ENCODE assay signal across 8 cellular contexts in genomic region chr7:5231811-5232484, GRCh38. TPM values are rescaled to one million over a fixed set of nuclear protein-coding genes. Genes with fewer than 3 reads are reported as not detected.
A peak's percentile ranks its signal among the peaks of the same experiment; 100 is the strongest.
DNase-seq lines count a peak whose midpoint lies in the region; ATAC-seq and TF ChIP-seq lines count a peak whose summit lies in the region.

No MANE protein-coding gene starts in this region.

- no peak overlapping the region for H3K4me3 ChIP-seq in right cardiac atrium (ENCODE audit: low read length)
- H3K4me3 ChIP-seq in hepatocyte = no peak overlapping the region

- no peaks in the 10 kb centered on the region for H4K20me1 ChIP-seq in hepatocyte (ENCODE audit: insufficient read depth, poor library complexity, severe bottlenecking)

- H3K9me3 ChIP-seq in right cardiac atrium (ENCODE audit: control insufficient read depth, low read length) = no peaks in the 10 kb centered on the region
- H3K9me3 ChIP-seq in hepatocyte (ENCODE audit: low read depth) = no peaks in the 10 kb centered on the region

- no peak overlapping the region for H2AFZ ChIP-seq in hepatocyte

- intact Hi-C loops in right cardiac atrium (cut with DNase I) = loop anchor here in 1 of 4 donors (10.0 kb wide), 1 partner anchor 223 kb away; no protein-coding TSS in a partner anchor

- 77% methylated on average over 25 of the region's 25 CpGs for WGBS in right cardiac atrium
- WGBS in hepatocyte (ENCODE audit: low lambda C conversion rate, missing lambda C conversion rate) = 88% methylated on average over 25 of the region's 25 CpGs

- H3K9me2 ChIP-seq in hepatocyte (replicated peaks; ENCODE audit: insufficient read depth) = no peaks in the 10 kb centered on the region

- TF ChIP-seq CTCF in GM10266 (IDR thresholded peaks at IDR 0.05; ENCODE audit: control insufficient read depth, insufficient read depth, low read depth, missing control alignments) (peak; percentile 34), hepatocyte (IDR thresholded peaks at IDR 0.05; ENCODE audit: poor library complexity) (no peak)

- H3K27me3 ChIP-seq in right cardiac atrium (ENCODE audit: control insufficient read depth, insufficient read depth) (no peaks in the 10 kb centered on the region), hepatocyte (no peaks in the 10 kb centered on the region)

- no peaks in the 10 kb centered on the region for H3K4me1 ChIP-seq in right cardiac atrium (ENCODE audit: control insufficient read depth, insufficient read depth, low read length)
- no peaks in the 10 kb centered on the region for H3K4me1 ChIP-seq in hepatocyte (ENCODE audit: insufficient read depth)

- DNase-seq in GM10266 (ENCODE audit: extremely low spot score) (peak; percentile 79), right cardiac atrium (peak in 2 of 3 donors; percentile 57 to 60), hepatocyte (ENCODE audit: low spot score) (no peak), SHP77 (lab: John Stamatoyannopoulos, UW) (no peak)
- no peak for DNase-seq in stimulated activated CD4-positive, alpha-beta T cell treated with anti-CD3 and anti-CD28 coated beads, Interleukin-1b, Interleukin-23, amount 100 ng/mL, for 48 hours

- H3K79me2 ChIP-seq in hepatocyte = no peaks in the 10 kb centered on the region

- H3K4me2 ChIP-seq in hepatocyte = no peak overlapping the region

- peak; percentile 52 for ATAC-seq in GM21381 (IDR thresholded peaks at IDR 0.05; ENCODE audit: unreplicated experiment)
- ATAC-seq in HG03520 (IDR thresholded peaks at IDR 0.05; ENCODE audit: unreplicated experiment) = peak; percentile 51
- peak in 1 of 2 donors; percentile 31 for ATAC-seq in right cardiac atrium
- no peak for ATAC-seq in esophagus mucosa

- no peaks in the 10 kb centered on the region for H3K36me3 ChIP-seq in hepatocyte (replicated peaks; ENCODE audit: insufficient read depth, low read depth)

- H3K27ac ChIP-seq in right cardiac atrium (ENCODE audit: low read length) (no peak overlapping the region), hepatocyte (no peak overlapping the region)

RNA-seq across cellular contexts. Expression of gene WIPI2, which starts 41.9 kb away (rescaled TPM):
- total RNA-seq in right cardiac atrium (10 to 100 TPM; 50.3 to 61.3 (median 56.2) TPM), hepatocyte (58.2 and 59.7 TPM in 2 replicates), esophagus mucosa (30.6 TPM)
- polyA plus RNA-seq in right cardiac atrium (38.0 TPM), hepatocyte (48.4 and 51.3 TPM in 2 replicates)

RNA-seq across cellular contexts. Expression of gene SLC29A4, which starts 50.8 kb away (rescaled TPM):
- total RNA-seq in right cardiac atrium = 1 to 10 TPM; 2.9 to 5.5 (median 3.6) TPM
- 11.8 TPM for polyA plus RNA-seq in right cardiac atrium
- total RNA-seq in hepatocyte = 21.9 and 22.3 TPM in 2 replicates
- polyA plus RNA-seq in hepatocyte = 32.6 and 36.1 TPM in 2 replicates
- total RNA-seq in esophagus mucosa = 0.48 TPM

Comparison
In these comparisons a context has a peak if more than half of its experiments do, and no peak if none do; other contexts are left out.
1. DNase-seq: peak in GM10266 (single experiment) and right cardiac atrium (2 of 3); none in hepatocyte (single experiment), stimulated activated CD4-positive, alpha-beta T cell treated with anti-CD3 and anti-CD28 coated beads, Interleukin-1b, Interleukin-23, amount 100 ng/mL, for 48 hours (single experiment) and SHP77 (0 of 2).